1 cellular context compared by ENCODE assay signal in the genomic region with DNA sequence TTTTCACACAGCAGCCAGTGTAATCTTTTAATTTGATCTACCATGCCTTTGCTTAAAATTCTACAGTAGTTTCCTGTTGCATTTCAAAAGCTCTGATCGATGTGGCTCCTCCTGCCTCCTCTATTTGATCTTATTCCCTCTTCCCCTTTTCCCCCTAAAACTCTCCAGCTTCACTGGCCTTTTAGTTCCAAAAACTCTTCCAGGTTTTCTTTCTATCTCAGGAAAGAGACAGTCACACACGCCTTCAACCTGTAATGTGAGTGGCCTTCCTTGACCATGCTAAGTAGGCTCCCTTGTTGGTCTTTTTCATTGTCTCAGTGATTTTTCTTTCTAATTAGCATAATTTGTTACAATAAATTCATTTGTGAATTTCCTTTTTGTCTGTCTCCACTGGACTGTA.
TF ChIP-seq lines count a peak whose summit lies in the region.

No MANE protein-coding gene starts in this region.

TF ChIP-seq in HepG2, 621 proteins besides CTCF, POLR2A, EP300 and RAD21:
- TF ChIP-seq ZNF674 (CRISPR knock-in tag; IDR thresholded peaks at IDR 0.05; ENCODE audit: low read depth) (no peak), BHLHE40 (IDR thresholded peaks at IDR 0.05; ENCODE audit: low read length) (no peak), ZNF615 (CRISPR knock-in tag; IDR thresholded peaks at IDR 0.05; ENCODE audit: borderline replicate concordance) (no peak), ZNF7 (CRISPR knock-in tag; IDR thresholded peaks at IDR 0.05) (no peak), ZBTB3 (CRISPR knock-in tag; IDR thresholded peaks at IDR 0.05; ENCODE audit: borderline replicate concordance, low read depth) (no peak), SP4 (CRISPR knock-in tag; IDR thresholded peaks at IDR 0.05) (no peak)
- TF ChIP-seq, protein P1, sequence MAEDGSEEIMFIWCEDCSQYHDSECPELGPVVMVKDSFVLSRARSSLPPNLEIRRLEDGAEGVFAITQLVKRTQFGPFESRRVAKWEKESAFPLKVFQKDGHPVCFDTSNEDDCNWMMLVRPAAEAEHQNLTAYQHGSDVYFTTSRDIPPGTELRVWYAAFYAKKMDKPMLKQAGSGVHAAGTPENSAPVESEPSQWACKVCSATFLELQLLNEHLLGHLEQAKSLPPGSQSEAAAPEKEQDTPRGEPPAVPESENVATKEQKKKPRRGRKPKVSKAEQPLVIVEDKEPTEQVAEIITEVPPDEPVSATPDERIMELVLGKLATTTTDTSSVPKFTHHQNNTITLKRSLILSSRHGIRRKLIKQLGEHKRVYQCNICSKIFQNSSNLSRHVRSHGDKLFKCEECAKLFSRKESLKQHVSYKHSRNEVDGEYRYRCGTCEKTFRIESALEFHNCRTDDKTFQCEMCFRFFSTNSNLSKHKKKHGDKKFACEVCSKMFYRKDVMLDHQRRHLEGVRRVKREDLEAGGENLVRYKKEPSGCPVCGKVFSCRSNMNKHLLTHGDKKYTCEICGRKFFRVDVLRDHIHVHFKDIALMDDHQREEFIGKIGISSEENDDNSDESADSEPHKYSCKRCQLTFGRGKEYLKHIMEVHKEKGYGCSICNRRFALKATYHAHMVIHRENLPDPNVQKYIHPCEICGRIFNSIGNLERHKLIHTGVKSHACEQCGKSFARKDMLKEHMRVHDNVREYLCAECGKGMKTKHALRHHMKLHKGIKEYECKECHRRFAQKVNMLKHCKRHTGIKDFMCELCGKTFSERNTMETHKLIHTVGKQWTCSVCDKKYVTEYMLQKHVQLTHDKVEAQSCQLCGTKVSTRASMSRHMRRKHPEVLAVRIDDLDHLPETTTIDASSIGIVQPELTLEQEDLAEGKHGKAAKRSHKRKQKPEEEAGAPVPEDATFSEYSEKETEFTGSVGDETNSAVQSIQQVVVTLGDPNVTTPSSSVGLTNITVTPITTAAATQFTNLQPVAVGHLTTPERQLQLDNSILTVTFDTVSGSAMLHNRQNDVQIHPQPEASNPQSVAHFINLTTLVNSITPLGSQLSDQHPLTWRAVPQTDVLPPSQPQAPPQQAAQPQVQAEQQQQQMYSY (CRISPR knock-in tag; IDR thresholded peaks at IDR 0.05): peak; percentile 73; the same call in 1 of the 2 replicates
- TF ChIP-seq, protein P2, sequence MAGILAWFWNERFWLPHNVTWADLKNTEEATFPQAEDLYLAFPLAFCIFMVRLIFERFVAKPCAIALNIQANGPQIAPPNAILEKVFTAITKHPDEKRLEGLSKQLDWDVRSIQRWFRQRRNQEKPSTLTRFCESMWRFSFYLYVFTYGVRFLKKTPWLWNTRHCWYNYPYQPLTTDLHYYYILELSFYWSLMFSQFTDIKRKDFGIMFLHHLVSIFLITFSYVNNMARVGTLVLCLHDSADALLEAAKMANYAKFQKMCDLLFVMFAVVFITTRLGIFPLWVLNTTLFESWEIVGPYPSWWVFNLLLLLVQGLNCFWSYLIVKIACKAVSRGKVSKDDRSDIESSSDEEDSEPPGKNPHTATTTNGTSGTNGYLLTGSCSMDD (CRISPR knock-in tag; IDR thresholded peaks at IDR 0.05): no peak
TF ChIP-seq in HepG2: peak in this region for 1.
